ENCODE assay signal across 23 cellular contexts in the genomic region with DNA sequence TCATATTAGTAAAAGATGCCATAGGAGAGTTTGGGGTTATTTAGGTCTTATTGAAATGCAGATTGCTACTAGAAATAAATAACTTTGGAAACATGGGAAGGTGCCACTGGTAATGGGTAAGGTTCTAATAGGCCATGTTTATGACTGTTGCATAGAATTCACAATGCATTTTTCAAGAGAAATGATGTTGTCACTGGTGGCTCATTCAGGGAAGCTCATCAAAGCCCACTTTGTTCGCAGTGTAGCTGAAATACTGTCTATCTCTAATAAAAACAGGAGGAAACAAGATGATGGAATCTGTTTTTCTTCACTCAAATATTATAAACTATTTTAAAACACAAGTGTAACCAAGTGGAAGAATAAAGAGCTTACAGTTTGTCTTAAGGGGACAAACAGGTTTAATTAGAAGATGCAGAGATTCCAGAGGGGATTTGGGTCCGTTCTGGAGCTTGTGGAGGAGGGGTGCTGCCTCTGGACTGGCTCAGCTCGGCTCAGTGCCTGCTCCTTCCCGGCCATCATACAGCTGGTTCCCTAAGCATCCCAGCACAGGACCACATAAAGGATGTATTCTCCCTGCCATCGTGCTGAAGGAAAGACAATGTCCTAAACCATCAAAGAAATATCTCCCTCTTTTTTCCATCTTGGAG. TPM values are rescaled to one million over a fixed set of nuclear protein-coding genes. Genes with fewer than 3 reads are reported as not detected.
"Had no signal": no experiment of that assay in that cellular context is flagged by ENCODE, and none has a peak within 500 bp of the region (broad histone marks: within the 10 kb centered on the region; RNA-seq: fewer than 3 reads in every experiment).

No MANE protein-coding gene starts in this region.

- H3K4me3 ChIP-seq: body of pancreas, left ventricle myocardium inferior, mucosa of descending colon, smooth muscle cell, thoracic aorta, upper lobe of right lung had no signal

- H3K27me3 ChIP-seq: body of pancreas had no signal

- ATAC-seq: activated CD4-positive, CD25-positive, alpha-beta regulatory T cell treated with anti-CD3 and anti-CD28 coated beads, Interleukin-2, amount 50 U/mL, for 24 hours; body of pancreas; foreskin keratinocyte; mucosa of descending colon; naive thymus-derived CD4-positive, alpha-beta T cell; sciatic nerve; stimulated activated naive CD8-positive, alpha-beta T cell treated with anti-CD3 and anti-CD28 coated beads, Interleukin-15, amount 100 ng/mL, for 72 hours; upper lobe of right lung had no signal

- H3K27ac ChIP-seq: body of pancreas, foreskin keratinocyte, left ventricle myocardium inferior, thoracic aorta, upper lobe of right lung had no signal

- H3K9me3 ChIP-seq: body of pancreas, left ventricle myocardium inferior, mucosa of descending colon, thoracic aorta, upper lobe of right lung had no signal

- H3K4me1 ChIP-seq: foreskin keratinocyte, upper lobe of right lung had no signal

- H3K36me3 ChIP-seq: left ventricle myocardium inferior, thoracic aorta, upper lobe of right lung had no signal

- DNase-seq: activated CD4-positive, alpha-beta T cell treated with anti-CD3 and anti-CD28 coated beads, Interleukin-2, amount 10 ng/mL, durations not matched to agents 7 days and 5 days; activated naive CD4-positive, alpha-beta T cell; activated naive CD8-positive, alpha-beta T cell treated with anti-CD3 and anti-CD28 coated beads, Interleukin-2, amount 10 ng/mL, durations not matched to agents 7 days and 5 days; body of pancreas; foreskin keratinocyte; left ventricle myocardium inferior; mammary epithelial cell; mucosa of descending colon; naive thymus-derived CD4-positive, alpha-beta T cell; stimulated activated CD4-positive, alpha-beta T cell treated with anti-CD3 and anti-CD28 coated beads, Interleukin-4, amount 100 ng/mL, for 1 hour; stimulated activated naive CD8-positive, alpha-beta T cell treated with anti-CD3 and anti-CD28 coated beads, Interleukin-15, amount 100 ng/mL, for 72 hours; upper lobe of right lung had no signal

- H3K4me2 ChIP-seq: smooth muscle cell had no signal

RNA-seq across cellular contexts. Expression of gene OPALIN, which starts 20.4 kb away (rescaled TPM):
- total RNA-seq: activated CD4-positive, alpha-beta T cell treated with anti-CD3 and anti-CD28 coated beads, Interleukin-2, amount 10 ng/mL, durations not matched to agents 7 days and 5 days; activated CD8-positive, alpha-beta memory T cell treated with anti-CD3 and anti-CD28 coated beads for 36 hours; activated naive CD8-positive, alpha-beta T cell treated with anti-CD3 and anti-CD28 coated beads, Interleukin-2, amount 10 ng/mL, durations not matched to agents 7 days and 5 days; body of pancreas; cardiac septum; epithelial cell of proximal tubule; fibroblast of lung; foreskin keratinocyte; kidney epithelial cell; left ventricle myocardium inferior; mammary epithelial cell; mucosa of descending colon; naive thymus-derived CD4-positive, alpha-beta T cell; osteocyte; pulmonary artery endothelial cell; sciatic nerve; smooth muscle cell; thoracic aorta; upper lobe of right lung had no signal
- polyA plus RNA-seq: fibroblast of lung; foreskin keratinocyte; mammary epithelial cell; naive thymus-derived CD4-positive, alpha-beta T cell; smooth muscle cell had no signal

RNA-seq across cellular contexts. Expression of gene DNTT, which starts 34.2 kb away (rescaled TPM):
- total RNA-seq: activated CD4-positive, alpha-beta T cell treated with anti-CD3 and anti-CD28 coated beads, Interleukin-2, amount 10 ng/mL, durations not matched to agents 7 days and 5 days; activated CD8-positive, alpha-beta memory T cell treated with anti-CD3 and anti-CD28 coated beads for 36 hours; activated naive CD8-positive, alpha-beta T cell treated with anti-CD3 and anti-CD28 coated beads, Interleukin-2, amount 10 ng/mL, durations not matched to agents 7 days and 5 days; body of pancreas; cardiac septum; epithelial cell of proximal tubule; fibroblast of lung; foreskin keratinocyte; kidney epithelial cell; left ventricle myocardium inferior; mammary epithelial cell; mucosa of descending colon; osteocyte; pulmonary artery endothelial cell; sciatic nerve; smooth muscle cell; thoracic aorta; upper lobe of right lung had no signal
- polyA plus RNA-seq: fibroblast of lung, foreskin keratinocyte, mammary epithelial cell, smooth muscle cell had no signal
